12 cellular contexts compared by ENCODE assay signal in genomic region chr19:43027061-43027460, GRCh38. TPM values are rescaled to one million over a fixed set of nuclear protein-coding genes. Genes with fewer than 3 reads are reported as not detected.
"Had no signal": no experiment of that assay in that cellular context is flagged by ENCODE, and none has a peak within 500 bp of the region (broad histone marks: within the 10 kb centered on the region; RNA-seq: fewer than 3 reads in every experiment).

No MANE protein-coding gene starts in this region.

RNA-seq across cellular contexts. Expression of gene PSG11, which starts 0.8 kb away (rescaled TPM):
- total RNA-seq: OCI-LY7; PC-3; PC-9; Peyer's patch; Right ventricle myocardium inferior; Right ventricle myocardium superior; RPMI7951; SJCRH30; SJSA1; T-cell; T-helper 1 cell treated with Interleukin-12 subunit alpha and Interleukin-12 subunit beta and Interleukin-4 antibody, amounts not matched to agents 30 ng/mL and 1 ng/mL, for 36 hours had no signal

RNA-seq across cellular contexts. Expression of gene PSG2, which starts 55.4 kb away (rescaled TPM):
- total RNA-seq: OCI-LY7; PC-3; PC-9; Peyer's patch; Right ventricle myocardium inferior; Right ventricle myocardium superior; RPMI7951; SJCRH30; SJSA1; SK-MEL-5; T-cell; T-helper 1 cell treated with Interleukin-12 subunit alpha and Interleukin-12 subunit beta and Interleukin-4 antibody, amounts not matched to agents 30 ng/mL and 1 ng/mL, for 36 hours had no signal
